In genomic region chr11:57001674-57002401, GRCh38 we compare ENCODE assay signal across 17 cellular contexts. TPM values are rescaled to one million over a fixed set of nuclear protein-coding genes. Genes with fewer than 3 reads are reported as not detected.
A peak's percentile ranks its signal among the peaks of the same experiment; 100 is the strongest.
DNase-seq lines count a peak whose midpoint lies in the region; ATAC-seq and TF ChIP-seq lines count a peak whose summit lies in the region.
"Had no signal": no experiment of that assay in that cellular context is flagged by ENCODE, and none has a peak within 500 bp of the region (broad histone marks: within the 10 kb centered on the region; RNA-seq: fewer than 3 reads in every experiment).

No MANE protein-coding gene starts in this region.

- no peak for TF ChIP-seq POLR2A in right lobe of liver (IDR thresholded peaks at IDR 0.05)

- H3K9me3 Mint-ChIP-seq in GM23338 (peaks cover 50% of the 10 kb centered on the region), glutamatergic neuron (ENCODE audit: unreplicated experiment) (peaks cover 6% of the 10 kb centered on the region)

- H3K4me3 ChIP-seq in AG09309 (ENCODE audit: control insufficient read depth, low read depth, low read length): no peak overlapping the region
- H3K4me3 ChIP-seq in GM23338: no peak overlapping the region
- H3K4me3 ChIP-seq in WI38 (ENCODE audit: low read depth, low read length): no peak overlapping the region
- H3K4me3 ChIP-seq in right lobe of liver: no peak overlapping the region
- H3K4me3 ChIP-seq: body of pancreas, gastroesophageal sphincter had no signal

- H3K79me2 ChIP-seq in GM23338 (replicated peaks; ENCODE audit: insufficient read depth): no peaks in the 10 kb centered on the region

- DNase-seq in AG09309 (ENCODE audit: low read depth) (no peak), GM23338 (ENCODE audit: low spot score) (peak; percentile 39), glutamatergic neuron (no peak), NCI-H1694 (lab: John Stamatoyannopoulos, UW) (no peak), NCI-H1436 treated with DMSO at 0.1 percent for 48 hours (lab: John Stamatoyannopoulos, UW) (no peak), occipital lobe (lab: John Stamatoyannopoulos, UW) (no peak), right lobe of liver (no peak)
- DNase-seq: activated CD8-positive, alpha-beta memory T cell treated with anti-CD3 and anti-CD28 coated beads, Interleukin-2, amount 50 U/mL, for 4 hours; body of pancreas; Calu3; Kasumi-1; NCI-H69; T-helper 17 cell had no signal

- H2AFZ ChIP-seq in GM23338: no peak overlapping the region

- H3K27ac ChIP-seq in GM23338 (ENCODE audit: low read depth) (no peak overlapping the region), right lobe of liver (no peak overlapping the region)
- H3K27ac ChIP-seq: body of pancreas, gastroesophageal sphincter had no signal

- H3K4me2 ChIP-seq in GM23338: no peak overlapping the region

- H3K4me1 Mint-ChIP-seq in GM23338: no peaks in the 10 kb centered on the region
- no peaks in the 10 kb centered on the region for H3K4me1 Mint-ChIP-seq in glutamatergic neuron (ENCODE audit: low read depth, unreplicated experiment)
- H3K4me1 Mint-ChIP-seq: T-helper 17 cell had no signal

- no peaks in the 10 kb centered on the region for H4K20me1 ChIP-seq in GM23338 (replicated peaks; ENCODE audit: insufficient read depth)

- H3K4me1 ChIP-seq in GM23338 (ENCODE audit: insufficient read depth) (no peaks in the 10 kb centered on the region), right lobe of liver (no peaks in the 10 kb centered on the region)
- H3K4me1 ChIP-seq: body of pancreas, gastroesophageal sphincter had no signal

- H3F3A ChIP-seq in GM23338 (replicated peaks; ENCODE audit: low read depth): no peaks in the 10 kb centered on the region

- H3K27me3 Mint-ChIP-seq in GM23338 (ENCODE audit: insufficient read depth, low read depth, poor library complexity) (peaks cover 6% of the 10 kb centered on the region), glutamatergic neuron (ENCODE audit: unreplicated experiment) (peaks cover 1% of the 10 kb centered on the region)
- H3K27me3 Mint-ChIP-seq: T-helper 17 cell had no signal

- no peaks in the 10 kb centered on the region for H3K9me2 ChIP-seq in GM23338 (ENCODE audit: insufficient read depth)

- intact Hi-C loops in right lobe of liver (cut with DNase I): no loop called here

- ATAC-seq in GM23338 (no peak), right lobe of liver (no peak)
- ATAC-seq: body of pancreas, gastroesophageal sphincter, T-helper 17 cell had no signal

- H3K27me3 ChIP-seq in GM23338 (ENCODE audit: insufficient read depth) (no peaks in the 10 kb centered on the region), right lobe of liver (no peaks in the 10 kb centered on the region)
- H3K27me3 ChIP-seq: body of pancreas, gastroesophageal sphincter had no signal

- no peak overlapping the region for H3K4me3 Mint-ChIP-seq in GM23338
- H3K4me3 Mint-ChIP-seq in glutamatergic neuron (ENCODE audit: unreplicated experiment): no peak overlapping the region
- H3K4me3 Mint-ChIP-seq: T-helper 17 cell had no signal

- H3K9me3 ChIP-seq in right lobe of liver: no peaks in the 10 kb centered on the region

- H3K36me3 Mint-ChIP-seq in GM23338 (ENCODE audit: low read depth): peaks cover 13% of the 10 kb centered on the region
- peaks cover 8% of the 10 kb centered on the region for H3K36me3 Mint-ChIP-seq in glutamatergic neuron (ENCODE audit: unreplicated experiment)

- H3K36me3 ChIP-seq in GM23338 (ENCODE audit: insufficient read depth) (no peaks in the 10 kb centered on the region), right lobe of liver (no peaks in the 10 kb centered on the region)
- H3K36me3 ChIP-seq: gastroesophageal sphincter had no signal

- WGBS in right lobe of liver (ENCODE audit: insufficient coverage, low coverage, low lambda C conversion rate, missing lambda C conversion rate): 58% methylated on average over 10 of the region's 14 CpGs

- TF ChIP-seq CTCF in AG09309 (IDR thresholded peaks at IDR 0.05; ENCODE audit: control insufficient read depth, insufficient read depth, low read depth, low read length, missing control alignments): peak; percentile 34
- peak; percentile 33 to 71 for TF ChIP-seq CTCF in GM23338 (conservative IDR thresholded peaks at IDR 0.05; ENCODE audit: low read depth in 2 of 2)
- peak; percentile 48 for TF ChIP-seq CTCF in WI38 (IDR thresholded peaks at IDR 0.05; ENCODE audit: low read depth, low read length)
- peak; percentile 49 for TF ChIP-seq CTCF in glutamatergic neuron (IDR thresholded peaks at IDR 0.05; ENCODE audit: partially characterized antibody, unreplicated experiment)
- TF ChIP-seq CTCF in right lobe of liver (IDR thresholded peaks at IDR 0.05): no peak

- H3K27ac Mint-ChIP-seq in GM23338 (no peak overlapping the region), glutamatergic neuron (ENCODE audit: unreplicated experiment) (no peak overlapping the region)
- H3K27ac Mint-ChIP-seq: T-helper 17 cell had no signal

TF ChIP-seq in GM23338, 12 proteins besides CTCF, POLR2A, EP300 and RAD21:
- TF ChIP-seq JUNB (IDR thresholded peaks at IDR 0.05; ENCODE audit: unreplicated experiment) (no peak), CREB1 (CRISPR knock-in tag; IDR thresholded peaks at IDR 0.05; ENCODE audit: low read depth) (no peak), REST (IDR thresholded peaks at IDR 0.05; ENCODE audit: unreplicated experiment) (no peak), STAT1 (IDR thresholded peaks at IDR 0.05; ENCODE audit: unreplicated experiment) (no peak), ETS1 (IDR thresholded peaks at IDR 0.05) (no peak)
TF ChIP-seq in GM23338: peak in this region for 0.

RNA-seq across cellular contexts. Expression of gene OR5AK2, which starts 13.1 kb away (rescaled TPM):
- total RNA-seq in GM23338 (2014; rRNA removed; shearing (Covaris generic)): not detected in 2 replicates
- polyA plus RNA-seq in GM23338 (2016; fragmentation: Nextera tagmentation; extraction: Ambion mirVana): not detected in 2 replicates
- total RNA-seq in glutamatergic neuron (ENCODE audit: unreplicated experiment) (not detected), occipital lobe (not detected), right lobe of liver (not detected)
- total RNA-seq: body of pancreas, Calu3, gastroesophageal sphincter, lung microvascular endothelial cell, skeletal muscle tissue, T-helper 17 cell had no signal

Comparison
In these comparisons a context has a peak if more than half of its experiments do, and no peak if none do; other contexts are left out.
1. CTCF ChIP-seq: peak in AG09309 (single experiment), GM23338 (2 of 2), WI38 (single experiment) and glutamatergic neuron (single experiment); none in right lobe of liver (0 of 4).